Comparison of ENCODE assay signal across 22 cellular contexts in the genomic region with DNA sequence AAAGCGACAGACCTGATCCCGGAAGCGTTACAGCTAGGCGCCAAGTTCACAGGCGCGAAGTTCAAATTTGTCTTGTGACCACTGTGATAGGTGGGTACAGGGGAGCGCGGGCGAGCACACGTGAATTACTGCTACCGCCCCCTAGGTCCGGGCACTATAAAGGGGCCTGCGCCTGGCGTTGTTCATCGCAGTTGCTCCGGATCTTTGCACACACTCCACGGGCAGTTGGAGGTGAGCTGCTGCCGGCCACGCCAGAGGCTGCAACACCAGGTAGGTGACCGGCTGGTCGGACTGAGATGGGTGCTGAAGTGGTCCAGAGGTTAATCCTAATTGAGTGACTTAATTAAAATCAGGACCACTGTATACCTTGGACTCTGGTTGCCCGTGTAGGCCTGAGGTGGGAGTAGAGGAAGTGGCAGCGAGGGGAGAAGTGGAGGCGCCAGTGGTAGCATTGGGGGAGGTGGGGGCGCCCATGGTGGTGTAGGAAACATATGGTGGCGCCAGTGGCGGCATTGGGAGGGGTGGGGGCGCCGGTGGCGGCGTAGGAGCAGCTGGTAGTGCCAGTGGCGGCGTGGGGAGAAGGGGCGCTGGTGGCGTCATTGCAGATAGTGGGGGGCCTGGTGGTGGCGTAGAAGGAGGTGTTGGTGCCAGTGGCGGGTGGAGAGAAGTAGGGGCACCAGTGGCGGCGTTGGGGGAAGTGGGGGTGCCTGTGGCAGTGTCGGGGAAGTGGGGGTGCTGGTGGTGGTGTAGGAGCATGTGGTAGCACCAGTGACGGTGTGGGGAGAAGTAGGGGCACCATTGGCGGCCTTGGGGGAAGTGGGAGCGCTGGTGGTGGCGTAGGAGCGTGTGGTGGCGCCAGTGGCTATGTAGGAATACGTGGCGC. TPM values are rescaled to one million over a fixed set of nuclear protein-coding genes. Genes with fewer than 3 reads are reported as not detected.
DNase-seq lines count a peak whose midpoint lies in the region; ATAC-seq, FAIRE-seq and TF ChIP-seq lines count a peak whose summit lies in the region.
"Had no signal": no experiment of that assay in that cellular context is flagged by ENCODE, and none has a peak within 500 bp of the region (broad histone marks: within the 10 kb centered on the region; RNA-seq: fewer than 3 reads in every experiment).

Gene GCNA, plus strand, starts transcription at position 185 of the 883 bp plus-strand sequence. CDS start 2,385 bp downstream, outside the sequence.

- no peak within 1 kb of the TSS for H3K4me3 ChIP-seq in gastrocnemius medialis
- no peak within 1 kb of the TSS for H3K4me3 ChIP-seq in mucosa of descending colon
- H3K4me3 ChIP-seq: A549, lung had no signal

- no peak for TF ChIP-seq POLR2A in GM12892 (IDR thresholded peaks at IDR 0.05; ENCODE audit: low read depth, low read length)
- TF ChIP-seq POLR2A in gastrocnemius medialis (IDR thresholded peaks at IDR 0.05) = no peak

- H3K27me3 ChIP-seq in gastrocnemius medialis = no peaks in the 10 kb centered on the region
- H3K27me3 ChIP-seq: BE2C had no signal

- in situ Hi-C loops in gastrocnemius medialis (cut with MboI; ENCODE audit: low sequenced_read_pairs in 4 of 4) = no loop called here

- no peak for DNase-seq in activated T-cell treated with anti-CD3 and anti-CD28 coated beads, Interleukin-2, amount 50 U/mL, for 24 hours
- no peak for DNase-seq in activated T-cell treated with anti-CD3 and anti-CD28 coated beads for 4 hours
- peak; percentile 18 for DNase-seq in GM12892 (ENCODE audit: insufficient read length)
- no peak for DNase-seq in activated naive CD8-positive, alpha-beta T cell treated with anti-CD3 and anti-CD28 coated beads for 36 hours
- DNase-seq in naive thymus-derived CD8-positive, alpha-beta T cell = peak in 2 of 10 donors; percentile 5 to 9
- DNase-seq in gastrocnemius medialis = no peak
- DNase-seq in mucosa of descending colon = no peak
- DNase-seq: activated CD4-positive, alpha-beta T cell treated with anti-CD3 and anti-CD28 coated beads, Interleukin-2, amount 50 U/mL, for 4 hours; BE2C; COR-L47; cortex of kidney; NCI-H1092; NCI-H187 treated with DMSO at 0.1 percent for 48 hours; RPMI8226; stimulated activated CD4-positive, alpha-beta T cell treated with anti-CD3 and anti-CD28 coated beads, Interleukin-2, amount 100 ng/mL, for 48 hours; stimulated activated naive CD4-positive, alpha-beta T cell treated with Interleukin-2 at 50 U/mL for 16 hours had no signal

- TF ChIP-seq CTCF in gastrocnemius medialis (IDR thresholded peaks at IDR 0.05 in 4 of 5, conservative IDR thresholded peaks at IDR 0.05 in 1 of 5) (no peak), mucosa of descending colon (IDR thresholded peaks at IDR 0.05) (no peak)

- no peak within 1 kb of the TSS for H3K4me3 Mint-ChIP-seq in activated T-cell treated with anti-CD3 and anti-CD28 coated beads, Interleukin-2, amount 50 U/mL, for 24 hours
- peak within 1 kb of the TSS; percentile 37 for H3K4me3 Mint-ChIP-seq in activated naive CD8-positive, alpha-beta T cell treated with anti-CD3 and anti-CD28 coated beads for 36 hours
- H3K4me3 Mint-ChIP-seq in naive thymus-derived CD8-positive, alpha-beta T cell = peak within 1 kb of the TSS in 1 of 10 donors; percentile 24
- H3K4me3 Mint-ChIP-seq: brain, type B pancreatic cell had no signal

- H3K27ac Mint-ChIP-seq in activated T-cell treated with anti-CD3 and anti-CD28 coated beads, Interleukin-2, amount 50 U/mL, for 24 hours = peak within 1 kb of the TSS; percentile 59
- peak within 1 kb of the TSS; percentile 75 for H3K27ac Mint-ChIP-seq in activated naive CD8-positive, alpha-beta T cell treated with anti-CD3 and anti-CD28 coated beads for 36 hours
- H3K27ac Mint-ChIP-seq in naive thymus-derived CD8-positive, alpha-beta T cell = peak within 1 kb of the TSS in 9 of 10 donors; percentile 19 to 82 (median 62)
- H3K27ac Mint-ChIP-seq: type B pancreatic cell had no signal

- POLR2A ChIA-PET in naive thymus-derived CD8-positive, alpha-beta T cell (lab: Charles Lee) = interaction anchor here (1.2 to 1.3 kb wide), 2 partner anchors 11 to 28 kb away, joined by 4 read pairs; no protein-coding TSS in a partner anchor

- H3K4me1 Mint-ChIP-seq in activated T-cell treated with anti-CD3 and anti-CD28 coated beads, Interleukin-2, amount 50 U/mL, for 24 hours (ENCODE audit: low read depth) = peaks cover 7% of the 10 kb centered on the region
- H3K4me1 Mint-ChIP-seq in activated naive CD8-positive, alpha-beta T cell treated with anti-CD3 and anti-CD28 coated beads for 36 hours = peaks cover 12% of the 10 kb centered on the region
- peaks cover 1 to 12% (median 9%) of the 10 kb centered on the region in 4 donors for H3K4me1 Mint-ChIP-seq in naive thymus-derived CD8-positive, alpha-beta T cell
- H3K4me1 Mint-ChIP-seq: brain had no signal

- H3K4me1 ChIP-seq in gastrocnemius medialis (no peaks in the 10 kb centered on the region), mucosa of descending colon (ENCODE audit: low read depth) (no peaks in the 10 kb centered on the region)
- H3K4me1 ChIP-seq: BE2C had no signal

- intact Hi-C loops in gastrocnemius medialis (cut with DNase I; ENCODE audit: low total_unique reads) (no loop called here), mucosa of descending colon (cut with DNase I, micrococcal nuclease) (loop anchor here in 1 of 2 donors (10.0 kb wide), 1 partner anchor 174 kb away; no protein-coding TSS in a partner anchor)

- no peak within 1 kb of the TSS for H3K27ac ChIP-seq in gastrocnemius medialis
- H3K27ac ChIP-seq: A549 had no signal

- peaks cover 0 to 17% of the 10 kb centered on the region in 2 donors for H3K36me3 ChIP-seq in gastrocnemius medialis
- no peaks in the 10 kb centered on the region for H3K36me3 ChIP-seq in mucosa of descending colon (ENCODE audit: low read depth)

- H3K9me3 Mint-ChIP-seq in activated T-cell treated with anti-CD3 and anti-CD28 coated beads, Interleukin-2, amount 50 U/mL, for 24 hours = no peaks in the 10 kb centered on the region
- no peaks in the 10 kb centered on the region for H3K9me3 Mint-ChIP-seq in activated naive CD8-positive, alpha-beta T cell treated with anti-CD3 and anti-CD28 coated beads for 36 hours
- no peaks in the 10 kb centered on the region for H3K9me3 Mint-ChIP-seq in naive thymus-derived CD8-positive, alpha-beta T cell
- H3K9me3 Mint-ChIP-seq: brain, type B pancreatic cell had no signal

- no peak for FAIRE-seq in GM12892 (lab: Jason Lieb, UNC)
- FAIRE-seq: A549, GM18507 had no signal

- peaks cover 11% of the 10 kb centered on the region for H3K27me3 Mint-ChIP-seq in activated T-cell treated with anti-CD3 and anti-CD28 coated beads, Interleukin-2, amount 50 U/mL, for 24 hours
- peaks cover 3% of the 10 kb centered on the region for H3K27me3 Mint-ChIP-seq in activated naive CD8-positive, alpha-beta T cell treated with anti-CD3 and anti-CD28 coated beads for 36 hours
- H3K27me3 Mint-ChIP-seq in naive thymus-derived CD8-positive, alpha-beta T cell = no peaks in the 10 kb centered on the region
- H3K27me3 Mint-ChIP-seq: brain, type B pancreatic cell had no signal

- H3K36me3 Mint-ChIP-seq in activated T-cell treated with anti-CD3 and anti-CD28 coated beads, Interleukin-2, amount 50 U/mL, for 24 hours (ENCODE audit: low read depth) = peaks cover 72% of the 10 kb centered on the region
- peaks cover 41% of the 10 kb centered on the region for H3K36me3 Mint-ChIP-seq in activated naive CD8-positive, alpha-beta T cell treated with anti-CD3 and anti-CD28 coated beads for 36 hours
- peaks cover 0 to 63% (median 3%) of the 10 kb centered on the region in 3 donors for H3K36me3 Mint-ChIP-seq in naive thymus-derived CD8-positive, alpha-beta T cell

- peak in 1 of 2 donors; percentile 39 for ATAC-seq in naive thymus-derived CD8-positive, alpha-beta T cell
- ATAC-seq in gastrocnemius medialis = no peak
- ATAC-seq in mucosa of descending colon = no peak
- ATAC-seq in HG02798 (IDR thresholded peaks at IDR 0.05; ENCODE audit: poor library complexity, unreplicated experiment) = no peak
- ATAC-seq: A549 had no signal

- no peaks in the 10 kb centered on the region for H3K9me3 ChIP-seq in gastrocnemius medialis
- H3K9me3 ChIP-seq in mucosa of descending colon = no peaks in the 10 kb centered on the region
- H3K9me3 ChIP-seq: A549, BE2C had no signal

RNA-seq across cellular contexts. Expression of gene GCNA, which starts in this region (rescaled TPM):
- 1.2 TPM for polyA plus RNA-seq in GM12892 (2012; ENCODE audit: missing spikeins)
- total RNA-seq in activated naive CD8-positive, alpha-beta T cell treated with anti-CD3 and anti-CD28 coated beads for 36 hours = 1 to 10 TPM; 1.6 to 3.1 TPM
- 10 to 100 TPM; 11.6 to 12.1 TPM for total RNA-seq in naive thymus-derived CD8-positive, alpha-beta T cell
- 1 to 10 TPM in 1 of 3 donors, under 1 TPM in 2; 0.34 to 1.3 (median 0.77) TPM for polyA plus RNA-seq in naive thymus-derived CD8-positive, alpha-beta T cell
- total RNA-seq in gastrocnemius medialis (1 to 10 TPM in 3 of 4 donors, under 1 TPM in 1; 0.95 to 5.4 (median 1.4) TPM), mucosa of descending colon (1 to 10 TPM; 1.2 to 2.0 (median 1.5) TPM)
